ENCODE assay signal across 1 cellular context in genomic region chr14:102363182-102363952, GRCh38.
TF ChIP-seq lines count a peak whose summit lies in the region.

No MANE protein-coding gene starts in this region.

TF ChIP-seq in endothelial cell of umbilical vein, 7 proteins besides CTCF, POLR2A, EP300 and RAD21:
- TF ChIP-seq JUN (IDR thresholded peaks at IDR 0.05; ENCODE audit: borderline replicate concordance, insufficient read depth, insufficient read length, low read depth), result no peak
- TF ChIP-seq MYC (IDR thresholded peaks at IDR 0.05; ENCODE audit: low read depth, low read length), result no peak
- no peak for TF ChIP-seq MAX (IDR thresholded peaks at IDR 0.05; ENCODE audit: insufficient read depth, insufficient read length)
- TF ChIP-seq GATA2 (IDR thresholded peaks at IDR 0.05; ENCODE audit: insufficient read depth, insufficient read length, low read depth, low read length), result no peak
- TF ChIP-seq FOS (IDR thresholded peaks at IDR 0.05; ENCODE audit: borderline replicate concordance, insufficient read depth, low read length), result no peak
- no peak for TF ChIP-seq EZH2 (IDR thresholded peaks at IDR 0.05; ENCODE audit: borderline replicate concordance, low read depth, low read length, severe bottlenecking)
- TF ChIP-seq POLR2AphosphoS5 (IDR thresholded peaks at IDR 0.05; ENCODE audit: insufficient read depth, low read depth, low read length), result no peak
TF ChIP-seq in endothelial cell of umbilical vein: peak in this region for 0.
